Comparison of ENCODE assay signal across 7 cellular contexts in the genomic region with DNA sequence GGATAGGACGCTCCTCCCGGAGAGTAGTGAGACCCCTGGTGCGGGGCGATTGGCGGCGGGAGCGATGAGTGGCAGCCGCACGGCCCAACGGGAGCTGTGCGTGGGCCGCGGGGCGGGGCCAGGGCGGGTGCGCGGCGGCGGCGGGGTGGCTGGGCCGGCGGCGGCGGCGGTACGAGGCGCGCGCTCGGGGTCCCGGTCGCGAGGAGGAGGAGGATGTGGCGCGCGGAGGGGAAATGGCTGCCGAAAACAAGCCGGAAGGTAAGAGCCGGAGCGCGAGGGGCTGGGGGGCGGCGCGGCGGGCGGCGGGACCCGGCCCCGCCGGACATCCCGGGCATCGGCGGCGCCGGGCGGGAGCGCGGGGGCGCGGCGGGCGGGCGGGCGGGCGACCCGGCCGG. TPM values are rescaled to one million over a fixed set of nuclear protein-coding genes. Genes with fewer than 3 reads are reported as not detected.
A peak's percentile ranks its signal among the peaks of the same experiment; 100 is the strongest.
DNase-seq lines count a peak whose midpoint lies in the region; ATAC-seq and TF ChIP-seq lines count a peak whose summit lies in the region.

A gene with protein sequence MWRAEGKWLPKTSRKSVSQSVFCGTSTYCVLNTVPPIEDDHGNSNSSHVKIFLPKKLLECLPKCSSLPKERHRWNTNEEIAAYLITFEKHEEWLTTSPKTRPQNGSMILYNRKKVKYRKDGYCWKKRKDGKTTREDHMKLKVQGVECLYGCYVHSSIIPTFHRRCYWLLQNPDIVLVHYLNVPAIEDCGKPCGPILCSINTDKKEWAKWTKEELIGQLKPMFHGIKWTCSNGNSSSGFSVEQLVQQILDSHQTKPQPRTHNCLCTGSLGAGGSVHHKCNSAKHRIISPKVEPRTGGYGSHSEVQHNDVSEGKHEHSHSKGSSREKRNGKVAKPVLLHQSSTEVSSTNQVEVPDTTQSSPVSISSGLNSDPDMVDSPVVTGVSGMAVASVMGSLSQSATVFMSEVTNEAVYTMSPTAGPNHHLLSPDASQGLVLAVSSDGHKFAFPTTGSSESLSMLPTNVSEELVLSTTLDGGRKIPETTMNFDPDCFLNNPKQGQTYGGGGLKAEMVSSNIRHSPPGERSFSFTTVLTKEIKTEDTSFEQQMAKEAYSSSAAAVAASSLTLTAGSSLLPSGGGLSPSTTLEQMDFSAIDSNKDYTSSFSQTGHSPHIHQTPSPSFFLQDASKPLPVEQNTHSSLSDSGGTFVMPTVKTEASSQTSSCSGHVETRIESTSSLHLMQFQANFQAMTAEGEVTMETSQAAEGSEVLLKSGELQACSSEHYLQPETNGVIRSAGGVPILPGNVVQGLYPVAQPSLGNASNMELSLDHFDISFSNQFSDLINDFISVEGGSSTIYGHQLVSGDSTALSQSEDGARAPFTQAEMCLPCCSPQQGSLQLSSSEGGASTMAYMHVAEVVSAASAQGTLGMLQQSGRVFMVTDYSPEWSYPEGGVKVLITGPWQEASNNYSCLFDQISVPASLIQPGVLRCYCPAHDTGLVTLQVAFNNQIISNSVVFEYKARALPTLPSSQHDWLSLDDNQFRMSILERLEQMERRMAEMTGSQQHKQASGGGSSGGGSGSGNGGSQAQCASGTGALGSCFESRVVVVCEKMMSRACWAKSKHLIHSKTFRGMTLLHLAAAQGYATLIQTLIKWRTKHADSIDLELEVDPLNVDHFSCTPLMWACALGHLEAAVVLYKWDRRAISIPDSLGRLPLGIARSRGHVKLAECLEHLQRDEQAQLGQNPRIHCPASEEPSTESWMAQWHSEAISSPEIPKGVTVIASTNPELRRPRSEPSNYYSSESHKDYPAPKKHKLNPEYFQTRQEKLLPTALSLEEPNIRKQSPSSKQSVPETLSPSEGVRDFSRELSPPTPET (N-terminal part only) (plus strand): TSS at position 137 of the 395 bp plus-strand sequence. CDS start 77 bp downstream, at position 214.

- H3K27ac ChIP-seq in subcutaneous abdominal adipose tissue (ENCODE audit: low read depth, low read length): peak within 1 kb of the TSS; percentile 98

- peaks cover 12 to 48% (median 31%) of the 10 kb centered on the region in 5 donors for H3K4me1 ChIP-seq in subcutaneous abdominal adipose tissue (ENCODE audit: control insufficient read depth in 5 of 5, insufficient read depth in 5 of 5, low read length in 5 of 5)

- H3K27me3 ChIP-seq in kidney epithelial cell (ENCODE audit: control insufficient read depth, insufficient read depth, low read length) (no peaks in the 10 kb centered on the region), subcutaneous abdominal adipose tissue (ENCODE audit: control insufficient read depth in 5 of 5, insufficient read depth in 4 of 5, low read length in 5 of 5) (peaks cover 0 to 4% (median 0%) of the 10 kb centered on the region in 5 donors)

- H3K4me3 ChIP-seq in astrocyte of the spinal cord (ENCODE audit: low read depth, low read length): peak within 1 kb of the TSS; percentile 67
- peak within 1 kb of the TSS; percentile 82 for H3K4me3 ChIP-seq in kidney epithelial cell (ENCODE audit: low read depth, low read length)
- peak within 1 kb of the TSS; percentile 68 to 83 (median 81) for H3K4me3 ChIP-seq in subcutaneous abdominal adipose tissue (ENCODE audit: low read depth in 1 of 5, low read length in 5 of 5)

- TF ChIP-seq CTCF in astrocyte of the spinal cord (IDR thresholded peaks at IDR 0.05; ENCODE audit: low read depth, low read length): no peak
- TF ChIP-seq CTCF in kidney epithelial cell (IDR thresholded peaks at IDR 0.05; ENCODE audit: insufficient read depth, low read length, poor library complexity, severe bottlenecking): no peak

- DNase-seq in astrocyte of the spinal cord (ENCODE audit: low read depth, low spot score): no peak
- no peak for DNase-seq in kidney epithelial cell (ENCODE audit: low read depth)
- DNase-seq in islet precursor cell: no peak
- DNase-seq in NOMO-1 treated with DMSO at 0.1 percent for 48 hours (lab: John Stamatoyannopoulos, UW; ENCODE audit: unreplicated experiment): no peak

- peak; percentile 72 for ATAC-seq in GM19397 (IDR thresholded peaks at IDR 0.05; ENCODE audit: unreplicated experiment)
- ATAC-seq in HG03558 (IDR thresholded peaks at IDR 0.05; ENCODE audit: extremely low read depth, unreplicated experiment): peak; percentile 40

- no peaks in the 10 kb centered on the region for H3K9me3 ChIP-seq in subcutaneous abdominal adipose tissue (ENCODE audit: control insufficient read depth in 5 of 5, low read length in 5 of 5)

- H3K9ac ChIP-seq in subcutaneous abdominal adipose tissue (ENCODE audit: low read length in 5 of 5): peak within 1 kb of the TSS; percentile 85 to 96 (median 93)

- H3K36me3 ChIP-seq in kidney epithelial cell (ENCODE audit: control insufficient read depth, insufficient read depth, low read length) (no peaks in the 10 kb centered on the region), subcutaneous abdominal adipose tissue (ENCODE audit: control insufficient read depth in 5 of 5, insufficient read depth in 5 of 5, low read length in 5 of 5) (no peaks in the 10 kb centered on the region)

- in situ Hi-C loops in astrocyte of the spinal cord (cut with HindIII; ENCODE audit: low sequenced_read_pairs): no loop called here

RNA-seq across cellular contexts. Expression of the gene that starts here (rescaled TPM):
- total RNA-seq in kidney epithelial cell: 74.6 and 76.5 TPM in 2 replicates
